Comparison of ENCODE assay signal across 24 cellular contexts in genomic region chr14:83118029-83118428, GRCh38.
"Had no signal": no experiment of that assay in that cellular context is flagged by ENCODE, and none has a peak within 500 bp of the region (broad histone marks: within the 10 kb centered on the region; RNA-seq: fewer than 3 reads in every experiment).

No MANE protein-coding gene starts in this region.

- H3K27ac ChIP-seq: colonic mucosa, coronary artery, epithelial cell of prostate, esophagus muscularis mucosa, esophagus squamous epithelium, foreskin keratinocyte, gastrocnemius medialis, gastroesophageal sphincter, heart left ventricle, heart right ventricle had no signal

- H3K36me3 ChIP-seq: colonic mucosa, esophagus muscularis mucosa, esophagus squamous epithelium, gastrocnemius medialis, gastroesophageal sphincter, heart left ventricle, heart right ventricle had no signal

- H3K27me3 ChIP-seq: colonic mucosa, dorsolateral prefrontal cortex, esophagus muscularis mucosa, esophagus squamous epithelium, foreskin keratinocyte, gastrocnemius medialis, gastroesophageal sphincter, heart left ventricle, heart right ventricle had no signal

- ATAC-seq: effector memory CD8-positive, alpha-beta T cell; esophagus mucosa; foreskin keratinocyte; gastrocnemius medialis; gastroesophageal sphincter; heart left ventricle; heart right ventricle had no signal

- H3K4me3 ChIP-seq: colonic mucosa, coronary artery, dorsolateral prefrontal cortex, esophagus muscularis mucosa, esophagus squamous epithelium, gastrocnemius medialis, gastroesophageal sphincter, heart left ventricle, heart right ventricle had no signal

- H3K4me1 ChIP-seq: colonic mucosa, esophagus muscularis mucosa, esophagus squamous epithelium, foreskin keratinocyte, gastrocnemius medialis, gastroesophageal sphincter, heart left ventricle, heart right ventricle had no signal

- H3K9me3 ChIP-seq: colonic mucosa, esophagus muscularis mucosa, esophagus squamous epithelium, gastrocnemius medialis, gastroesophageal sphincter, heart left ventricle, heart right ventricle had no signal

- DNase-seq: colonic mucosa; cortex of kidney; dermis blood vessel endothelial cell; dorsolateral prefrontal cortex; effector CD4-positive, alpha-beta T cell; effector CD8-positive, alpha-beta T cell; effector memory CD4-positive, alpha-beta T cell; effector memory CD8-positive, alpha-beta T cell; endodermal cell; erythroblast; esophagus squamous epithelium; foreskin fibroblast; foreskin keratinocyte; foreskin melanocyte; gastrocnemius medialis; glutamatergic neuron; head of caudate nucleus; heart left ventricle; heart right ventricle had no signal
